Comparison of ENCODE assay signal across 1 cellular context in genomic region chr4:3096207-3096606, GRCh38.
TF ChIP-seq lines count a peak whose summit lies in the region.

No MANE protein-coding gene starts in this region.

TF ChIP-seq in GM12878, 131 proteins besides CTCF, POLR2A, EP300 and RAD21:
- TF ChIP-seq POLR2AphosphoS5 (IDR thresholded peaks at IDR 0.05; ENCODE audit: low read length) (0 out of 2 replicates have a peak, but pooled peaks have one; percentile 23), HSF1 (IDR thresholded peaks at IDR 0.05; ENCODE audit: low read depth, low read length) (no peak), IKZF2 (IDR thresholded peaks at IDR 0.05) (no peak)
